13 cellular contexts compared by ENCODE assay signal in genomic region chr1:223700388-223700918, GRCh38. TPM values are rescaled to one million over a fixed set of nuclear protein-coding genes. Genes with fewer than 3 reads are reported as not detected.
DNase-seq lines count a peak whose midpoint lies in the region; ATAC-seq, FAIRE-seq and TF ChIP-seq lines count a peak whose summit lies in the region.
"Had no signal": no experiment of that assay in that cellular context is flagged by ENCODE, and none has a peak within 500 bp of the region (broad histone marks: within the 10 kb centered on the region; RNA-seq: fewer than 3 reads in every experiment).

No MANE protein-coding gene starts in this region.

- no peak for TF ChIP-seq CTCF in keratinocyte (optimal IDR thresholded peaks at IDR 0.05 in 1 of 3, IDR thresholded peaks at IDR 0.05 in 1 of 3, conservative IDR thresholded peaks at IDR 0.05 in 1 of 3; ENCODE audit: extremely low read depth in 1 of 3, insufficient read depth in 2 of 3, low read length in 3 of 3)
- TF ChIP-seq CTCF in thyroid gland (IDR thresholded peaks at IDR 0.05): peak in 1 of 6 experiments; percentile 9

- H3K36me3 ChIP-seq in keratinocyte (ENCODE audit: control insufficient read depth in 2 of 2, extremely low read depth in 1 of 2, insufficient read depth in 2 of 2, low read length in 2 of 2) (no peaks in the 10 kb centered on the region), thyroid gland (no peaks in the 10 kb centered on the region)

- H3K4me2 ChIP-seq in keratinocyte (ENCODE audit: control insufficient read depth, extremely low read depth, insufficient read depth, low read depth, low read length): peak overlapping the region; percentile 82

- no peak for ATAC-seq in activated naive CD8-positive, alpha-beta T cell treated with anti-CD3 and anti-CD28 coated beads, Interleukin-2, amount 50 U/mL, for 24 hours

- H3K27me3 ChIP-seq in keratinocyte (ENCODE audit: control insufficient read depth, extremely low read depth, insufficient read depth, low read length) (no peaks in the 10 kb centered on the region), thyroid gland (no peaks in the 10 kb centered on the region)

- H3K27me3 Mint-ChIP-seq in activated naive CD8-positive, alpha-beta T cell treated with anti-CD3 and anti-CD28 coated beads, Interleukin-2, amount 50 U/mL, for 24 hours: peaks cover 2% of the 10 kb centered on the region

- DNase-seq in NCI-H345 (lab: John Stamatoyannopoulos, UW) (peak; percentile 19), NCI-H345 treated with DMSO at 0.1 percent for 48 hours (lab: John Stamatoyannopoulos, UW; ENCODE audit: unreplicated experiment) (no peak), keratinocyte (ENCODE audit: low read depth, low spot score) (no peak), thyroid gland (peak; percentile 92 to 93), NCI-H82 (lab: John Stamatoyannopoulos, UW) (no peak), HCEC 1CT (no peak), Ammon's horn (ENCODE audit: low spot score) (no peak)
- no peak for DNase-seq in activated naive CD8-positive, alpha-beta T cell treated with anti-CD3 and anti-CD28 coated beads, Interleukin-2, amount 50 U/mL, for 24 hours
- DNase-seq: immature natural killer cell, NCI-H1092, SHP77 had no signal

- peak overlapping the region; percentile 17 for H3K4me3 Mint-ChIP-seq in activated naive CD8-positive, alpha-beta T cell treated with anti-CD3 and anti-CD28 coated beads, Interleukin-2, amount 50 U/mL, for 24 hours
- H3K4me3 Mint-ChIP-seq: immature natural killer cell had no signal

- H3K79me2 ChIP-seq in keratinocyte (ENCODE audit: control insufficient read depth, insufficient read depth, low read length): no peaks in the 10 kb centered on the region

- H3K4me1 ChIP-seq in keratinocyte (ENCODE audit: control insufficient read depth, extremely low read depth, insufficient read depth, low read length) (peaks cover 36% of the 10 kb centered on the region), thyroid gland (peaks cover 23 to 53% of the 10 kb centered on the region in 2 donors)

- no peaks in the 10 kb centered on the region for H4K20me1 ChIP-seq in keratinocyte (ENCODE audit: control insufficient read depth, extremely low read depth, insufficient read depth, low read length)

- peaks cover 2% of the 10 kb centered on the region for H3K9me1 ChIP-seq in keratinocyte (ENCODE audit: control insufficient read depth, extremely low read depth, insufficient read depth, low read length)

- peak; percentile 70 for FAIRE-seq in keratinocyte (lab: Jason Lieb, UNC)
- FAIRE-seq: A204.1, colon had no signal

- dilution Hi-C loops in keratinocyte (cut with MboI; ENCODE audit: extremely low pct_ligation_motif_present, low sequenced_read_pairs): no loop called here

- H3K9me3 ChIP-seq in keratinocyte (ENCODE audit: control insufficient read depth, low read depth, low read length): no peaks in the 10 kb centered on the region
- H3K9me3 ChIP-seq in thyroid gland: no peaks in the 10 kb centered on the region

- 52 to 68% methylated on average over 4 to 5 of the region's 5 CpGs for WGBS in thyroid gland, 2 donors

- peak overlapping the region; percentile 68 for H3K9ac ChIP-seq in keratinocyte (ENCODE audit: control insufficient read depth, extremely low read depth, insufficient read depth, low read length)

- H3K27ac ChIP-seq in keratinocyte (ENCODE audit: control insufficient read depth, insufficient read depth, low read length): peak overlapping the region; percentile 93
- peak overlapping the region; percentile 91 to 95 (median 94) for H3K27ac ChIP-seq in thyroid gland

- no peaks in the 10 kb centered on the region for H3K36me3 Mint-ChIP-seq in activated naive CD8-positive, alpha-beta T cell treated with anti-CD3 and anti-CD28 coated beads, Interleukin-2, amount 50 U/mL, for 24 hours (ENCODE audit: low read depth)
- H3K36me3 Mint-ChIP-seq: immature natural killer cell had no signal

- no peak for TF ChIP-seq POLR2A in thyroid gland (IDR thresholded peaks at IDR 0.05)

- H2AFZ ChIP-seq in keratinocyte (ENCODE audit: control insufficient read depth, low read length): peak overlapping the region; percentile 50

- no peaks in the 10 kb centered on the region for H3K9me3 Mint-ChIP-seq in activated naive CD8-positive, alpha-beta T cell treated with anti-CD3 and anti-CD28 coated beads, Interleukin-2, amount 50 U/mL, for 24 hours
- H3K9me3 Mint-ChIP-seq: immature natural killer cell had no signal

- intact Hi-C loops in thyroid gland (cut with DNase I): no loop called here

- peaks cover 65% of the 10 kb centered on the region for H3K4me1 Mint-ChIP-seq in activated naive CD8-positive, alpha-beta T cell treated with anti-CD3 and anti-CD28 coated beads, Interleukin-2, amount 50 U/mL, for 24 hours

- peak overlapping the region; percentile 89 for H3K27ac Mint-ChIP-seq in activated naive CD8-positive, alpha-beta T cell treated with anti-CD3 and anti-CD28 coated beads, Interleukin-2, amount 50 U/mL, for 24 hours
- H3K27ac Mint-ChIP-seq: immature natural killer cell had no signal

- peak overlapping the region in 2 of 3 experiments; percentile 47 to 55 for H3K4me3 ChIP-seq in keratinocyte (ENCODE audit: control insufficient read depth in 2 of 3, extremely low read depth in 1 of 3, insufficient read depth in 2 of 3, low read depth in 1 of 3, low read length in 3 of 3)
- H3K4me3 ChIP-seq in thyroid gland (replicated peaks in 1 of 3): no peak overlapping the region

RNA-seq across cellular contexts. Expression of gene CAPN2, which starts 11.9 kb away (rescaled TPM):
- 278 to 366 TPM (median 350 TPM) in 3 replicates for polyA plus RNA-seq in keratinocyte
- 134 TPM for polyA plus RNA-seq in keratinocyte (2011; ENCODE audit: low read depth)
- 291 and 382 TPM in 2 replicates for polyA plus RNA-seq in keratinocyte (2011; cell fraction: cytosol; rRNA removed)
- polyA plus RNA-seq in keratinocyte (2011; cell fraction: nucleus; rRNA removed): 489 and 510 TPM in 2 replicates
- 174 and 413 TPM in 2 replicates for polyA plus RNA-seq in keratinocyte (2012; ENCODE audit: low replicate concordance)
- polyA minus RNA-seq in keratinocyte: 279 to 391 TPM (median 316 TPM) in 3 replicates
- polyA minus RNA-seq in keratinocyte (2011; cell fraction: cytosol; rRNA and poly(A)+ RNA removed): 330 TPM
- 168 and 240 TPM in 2 replicates for polyA minus RNA-seq in keratinocyte (2011; cell fraction: nucleus; rRNA and poly(A)+ RNA removed)
- 100 to 1,000 TPM; 134 to 155 (median 148) TPM for total RNA-seq in thyroid gland

RNA-seq across cellular contexts. Expression of gene CAPN8, which starts 35.0 kb away (rescaled TPM):
- 2.5 to 4.7 TPM (median 3.0 TPM) in 3 replicates for polyA plus RNA-seq in keratinocyte
- 0.49 TPM for polyA plus RNA-seq in keratinocyte (2011; ENCODE audit: low read depth)
- 0.58 and 0.79 TPM in 2 replicates for polyA plus RNA-seq in keratinocyte (2011; cell fraction: cytosol; rRNA removed)
- polyA plus RNA-seq in keratinocyte (2011; cell fraction: nucleus; rRNA removed): 18.0 and 22.5 TPM in 2 replicates
- polyA plus RNA-seq in keratinocyte (2012; ENCODE audit: low replicate concordance): 1.2 and 2.8 TPM in 2 replicates
- polyA minus RNA-seq in keratinocyte: 1.7 to 3.0 TPM (median 2.1 TPM) in 3 replicates
- polyA minus RNA-seq in keratinocyte (2011; cell fraction: cytosol; rRNA and poly(A)+ RNA removed): not detected
- polyA minus RNA-seq in keratinocyte (2011; cell fraction: nucleus; rRNA and poly(A)+ RNA removed): 3.2 and 4.1 TPM in 2 replicates
- under 1 TPM in 3 of 4 donors, not detected in 1; 0.20 to 0.79 (median 0.40) TPM for total RNA-seq in thyroid gland

Comparison
In these comparisons a context has a peak if more than half of its experiments do, and no peak if none do; other contexts are left out.
1. DNase-seq: peak in NCI-H345 (single experiment) and thyroid gland (2 of 2); none in NCI-H345 treated with DMSO at 0.1 percent for 48 hours (single experiment), activated naive CD8-positive, alpha-beta T cell treated with anti-CD3 and anti-CD28 coated beads, Interleukin-2, amount 50 U/mL, for 24 hours (single experiment), keratinocyte (single experiment), NCI-H82 (single experiment), HCEC 1CT (single experiment) and Ammon's horn (single experiment).
2. H3K4me3 ChIP-seq: peak in keratinocyte (2 of 3); none in thyroid gland (0 of 3).